In the genomic region with DNA sequence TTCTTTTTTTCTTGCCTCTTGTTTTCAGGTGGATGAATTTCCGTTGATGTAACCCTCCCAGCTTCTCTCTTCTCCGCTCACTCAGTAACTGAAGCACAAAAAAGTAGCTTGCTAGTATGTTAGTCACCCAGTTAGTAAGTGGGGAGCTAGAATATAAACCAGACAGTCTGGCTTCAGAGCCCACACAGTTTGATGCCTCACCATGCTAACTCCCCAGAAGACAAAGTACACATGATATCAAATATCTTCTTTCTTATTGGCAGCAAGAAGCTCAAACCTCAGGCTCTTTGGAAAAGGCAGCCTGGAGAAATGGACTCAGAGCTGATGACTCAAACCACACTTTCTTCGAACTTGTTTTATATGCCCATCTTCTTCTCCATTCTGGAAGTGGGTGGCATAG, we compare ENCODE assay signal across 16 cellular contexts.
DNase-seq lines count a peak whose midpoint lies in the region; TF ChIP-seq lines count a peak whose summit lies in the region.
"Had no signal": no experiment of that assay in that cellular context is flagged by ENCODE, and none has a peak within 500 bp of the region (broad histone marks: within the 10 kb centered on the region; RNA-seq: fewer than 3 reads in every experiment).

No MANE protein-coding gene starts in this region.

- H3K9me3 Mint-ChIP-seq in HFFc6 = peaks cover 10% of the 10 kb centered on the region; the same call in 1 of the 2 replicates
- H3K9me3 Mint-ChIP-seq: natural killer cell treated with Interleukin-12 subunit alpha and Interleukin-12 subunit beta and Interleukin-15 and Interleukin-18, amount 100 ng/mL, for 72 hours had no signal

- H3K4me1 ChIP-seq in transverse colon = no peaks in the 10 kb centered on the region
- H3K4me1 ChIP-seq: A549, HAP-1 had no signal

- intact Hi-C loops in transverse colon (cut with DNase I; ENCODE audit: low total_unique reads) = no loop called here

- TF ChIP-seq CTCF in AG04449 (IDR thresholded peaks at IDR 0.05; ENCODE audit: insufficient read depth, low read length, missing control alignments) (no peak), HFFc6 (IDR thresholded peaks at IDR 0.05) (no peak), astrocyte of the cerebellum (IDR thresholded peaks at IDR 0.05; ENCODE audit: low read depth, low read length, missing control alignments) (no peak), kidney epithelial cell (IDR thresholded peaks at IDR 0.05; ENCODE audit: insufficient read depth, low read length, poor library complexity, severe bottlenecking) (no peak), transverse colon (IDR thresholded peaks at IDR 0.05) (no peak)

- TF ChIP-seq EP300 in transverse colon (IDR thresholded peaks at IDR 0.05; ENCODE audit: low read depth) = no peak

- H3K4me3 ChIP-seq in AG04449 (ENCODE audit: low read depth, low read length) (no peak overlapping the region), astrocyte of the cerebellum (ENCODE audit: low read depth, low read length) (no peak overlapping the region), kidney epithelial cell (ENCODE audit: low read depth, low read length) (no peak overlapping the region), transverse colon (no peak overlapping the region)
- H3K4me3 ChIP-seq: A549, HAP-1 had no signal

- H3K27me3 Mint-ChIP-seq in HFFc6 (ENCODE audit: insufficient read depth) = no peaks in the 10 kb centered on the region

- peak overlapping the region; percentile 18; the same call in 1 of the 2 replicates for H3K27ac Mint-ChIP-seq in HFFc6
- H3K27ac Mint-ChIP-seq: natural killer cell treated with Interleukin-12 subunit alpha and Interleukin-12 subunit beta and Interleukin-15 and Interleukin-18, amount 100 ng/mL, for 72 hours had no signal

- H3K36me3 Mint-ChIP-seq in HFFc6 (ENCODE audit: low read depth) = no peaks in the 10 kb centered on the region
- H3K36me3 Mint-ChIP-seq: natural killer cell treated with Interleukin-12 subunit alpha and Interleukin-12 subunit beta and Interleukin-15 and Interleukin-18, amount 100 ng/mL, for 72 hours had no signal

- no peak overlapping the region for H3K27ac ChIP-seq in transverse colon
- H3K27ac ChIP-seq: A549 had no signal

- POLR2A ChIA-PET in AG04449 (lab: Yijun Ruan, JAX) = interaction anchor here (0.5 kb wide), 2 partner anchors 9 to 98 kb away, joined by 3 read pairs; no protein-coding TSS in a partner anchor

- no peaks in the 10 kb centered on the region for H3K27me3 ChIP-seq in kidney epithelial cell (ENCODE audit: control insufficient read depth, insufficient read depth, low read length)
- no peaks in the 10 kb centered on the region for H3K27me3 ChIP-seq in transverse colon

- CTCF ChIA-PET in AG04449 (lab: Yijun Ruan, JAX) = interaction anchor here (0.8 to 1.7 kb wide), 2 partner anchors 9 to 410 kb away, joined by 3 to 4 read pairs; no protein-coding TSS in a partner anchor

- H3K36me3 ChIP-seq in kidney epithelial cell (ENCODE audit: control insufficient read depth, insufficient read depth, low read length) (no peaks in the 10 kb centered on the region), transverse colon (no peaks in the 10 kb centered on the region)
- H3K36me3 ChIP-seq: HAP-1 had no signal

- in situ Hi-C loops in astrocyte of the cerebellum (cut with HindIII; ENCODE audit: low sequenced_read_pairs) (no loop called here), transverse colon (cut with MboI; ENCODE audit: low pct_ligation_motif_present in 1 of 4, low pct_unique_long_range_greater_than_20kb in 1 of 4, low sequenced_read_pairs in 3 of 4) (no loop called here)

- 82 to 86% methylated on average over 2 to 3 of the region's 3 CpGs for WGBS in transverse colon (ENCODE audit: low coverage in 1 of 2), 2 donors

- no peaks in the 10 kb centered on the region for H3K9me3 ChIP-seq in transverse colon
- H3K9me3 ChIP-seq: A549, HAP-1 had no signal

- no peak overlapping the region for H3K4me3 Mint-ChIP-seq in HFFc6
- H3K4me3 Mint-ChIP-seq: natural killer cell treated with Interleukin-12 subunit alpha and Interleukin-12 subunit beta and Interleukin-15 and Interleukin-18, amount 100 ng/mL, for 72 hours had no signal

- peaks cover 36% of the 10 kb centered on the region for H3K4me1 Mint-ChIP-seq in HFFc6 (ENCODE audit: low read depth)

- DNase-seq in AG04449 (ENCODE audit: low read depth, low spot score) (peak; percentile 71), HFFc6 (peak; percentile 82), astrocyte of the cerebellum (ENCODE audit: low read depth) (peak; percentile 50), kidney epithelial cell (ENCODE audit: low read depth) (peak; percentile 14), transverse colon (no peak), OCI-M2 (lab: John Stamatoyannopoulos, UW; ENCODE audit: unreplicated experiment) (no peak)
- no peak for DNase-seq in stimulated activated CD4-positive, alpha-beta T cell treated with anti-CD3 and anti-CD28 coated beads, Interleukin-12 subunit alpha, Interleukin-12 subunit beta, amount 100 ng/mL, for 4 hours
- DNase-seq in activated CD4-positive, alpha-beta T cell treated with anti-CD3 and anti-CD28 coated beads for 48 hours = no peak
- DNase-seq: activated naive CD4-positive, alpha-beta T cell treated with anti-CD3 and anti-CD28 coated beads, Interleukin-2, amount 50 U/mL, for 16 hours; cerebellar nuclear complex; KBM-7; NCI-H446 treated with DMSO at 0.1 percent for 48 hours; stimulated activated CD4-positive, alpha-beta T cell treated with anti-CD3 and anti-CD28 coated beads, Interleukin-4, amount 100 ng/mL, for 24 hours had no signal

- TF ChIP-seq POLR2A in transverse colon (IDR thresholded peaks at IDR 0.05) = no peak

Comparison
In these comparisons a context has a peak if more than half of its experiments do, and no peak if none do; other contexts are left out.
1. DNase-seq: peak in AG04449 (single experiment), HFFc6 (single experiment), astrocyte of the cerebellum (single experiment) and kidney epithelial cell (single experiment); none in stimulated activated CD4-positive, alpha-beta T cell treated with anti-CD3 and anti-CD28 coated beads, Interleukin-12 subunit alpha, Interleukin-12 subunit beta, amount 100 ng/mL, for 4 hours (single experiment), transverse colon (single experiment), activated CD4-positive, alpha-beta T cell treated with anti-CD3 and anti-CD28 coated beads for 48 hours (single experiment) and OCI-M2 (single experiment).